8 cellular contexts compared by ENCODE assay signal in genomic region chr14:91415794-91416743, GRCh38. TPM values are rescaled to one million over a fixed set of nuclear protein-coding genes. Genes with fewer than 3 reads are reported as not detected.
DNase-seq lines count a peak whose midpoint lies in the region; ATAC-seq, FAIRE-seq and TF ChIP-seq lines count a peak whose summit lies in the region.

No MANE protein-coding gene starts in this region.

- TF ChIP-seq CTCF in left ventricle myocardium inferior (IDR thresholded peaks at IDR 0.05; ENCODE audit: borderline replicate concordance) (no peak), keratinocyte (optimal IDR thresholded peaks at IDR 0.05 in 1 of 3, IDR thresholded peaks at IDR 0.05 in 1 of 3, conservative IDR thresholded peaks at IDR 0.05 in 1 of 3; ENCODE audit: extremely low read depth in 1 of 3, insufficient read depth in 2 of 3, low read length in 3 of 3) (no peak)

- no peaks in the 10 kb centered on the region for H3K36me3 ChIP-seq in left ventricle myocardium inferior
- H3K36me3 ChIP-seq in keratinocyte (ENCODE audit: control insufficient read depth in 2 of 2, extremely low read depth in 1 of 2, insufficient read depth in 2 of 2, low read length in 2 of 2) = no peaks in the 10 kb centered on the region

- peaks cover 28% of the 10 kb centered on the region for H3K4me1 ChIP-seq in left ventricle myocardium inferior
- peaks cover 22% of the 10 kb centered on the region for H3K4me1 ChIP-seq in keratinocyte (ENCODE audit: control insufficient read depth, extremely low read depth, insufficient read depth, low read length)

- no peaks in the 10 kb centered on the region for H3K27me3 Mint-ChIP-seq in activated T-helper 2 cell treated with anti-CD3 and anti-CD28 coated beads, Interferon-gamma antibody, Interleukin-2, Interleukin-4, amounts not matched to agents 10 μg/mL and 5 μg/mL and 100 μg/mL, durations not matched to agents 14 hours and 24 hours and 36 hours (ENCODE audit: low read depth)

- peak overlapping the region; percentile 17 for H2AFZ ChIP-seq in keratinocyte (ENCODE audit: control insufficient read depth, low read length)

- dilution Hi-C loops in keratinocyte (cut with MboI; ENCODE audit: extremely low pct_ligation_motif_present, low sequenced_read_pairs) = no loop called here

- H3K4me3 ChIP-seq in left ventricle myocardium inferior (peak overlapping the region; percentile 77), keratinocyte (ENCODE audit: control insufficient read depth in 2 of 3, extremely low read depth in 1 of 3, insufficient read depth in 2 of 3, low read depth in 1 of 3, low read length in 3 of 3) (peak overlapping the region; percentile 51 to 68 (median 68))

- H3K27me3 ChIP-seq in left ventricle myocardium inferior (ENCODE audit: low read depth) (peaks cover 52% of the 10 kb centered on the region), keratinocyte (ENCODE audit: control insufficient read depth, extremely low read depth, insufficient read depth, low read length) (no peaks in the 10 kb centered on the region)

- H3K4me3 Mint-ChIP-seq in activated T-helper 2 cell treated with anti-CD3 and anti-CD28 coated beads, Interferon-gamma antibody, Interleukin-2, Interleukin-4, amounts not matched to agents 10 μg/mL and 5 μg/mL and 100 μg/mL, durations not matched to agents 14 hours and 24 hours and 36 hours (ENCODE audit: low read depth) = peak overlapping the region; percentile 96

- H3K27ac ChIP-seq in left ventricle myocardium inferior (replicated peaks) (peak overlapping the region; percentile 76), keratinocyte (ENCODE audit: control insufficient read depth, insufficient read depth, low read length) (peak overlapping the region; percentile 12)

- FAIRE-seq in keratinocyte (lab: Jason Lieb, UNC) = peak; percentile 87

- no peaks in the 10 kb centered on the region for H3K9me3 Mint-ChIP-seq in activated T-helper 2 cell treated with anti-CD3 and anti-CD28 coated beads, Interferon-gamma antibody, Interleukin-2, Interleukin-4, amounts not matched to agents 10 μg/mL and 5 μg/mL and 100 μg/mL, durations not matched to agents 14 hours and 24 hours and 36 hours

- no peak for DNase-seq in left ventricle myocardium inferior
- DNase-seq in Right ventricle myocardium superior = no peak
- peak; percentile 52 for DNase-seq in NCI-H748 treated with DMSO at 0.1 percent for 48 hours (lab: John Stamatoyannopoulos, UW)
- DNase-seq in activated T-helper 2 cell treated with anti-CD3 and anti-CD28 coated beads, Interferon-gamma antibody, Interleukin-2, Interleukin-4, amounts not matched to agents 10 μg/mL and 5 μg/mL and 100 μg/mL, durations not matched to agents 14 hours and 24 hours and 36 hours (ENCODE audit: low spot score) = peak; percentile 74
- no peak for DNase-seq in keratinocyte (ENCODE audit: low read depth, low spot score)
- peak; percentile 46 to 62 for DNase-seq in stimulated activated CD4-positive, alpha-beta T cell treated with anti-CD3 and anti-CD28 coated beads, Interleukin-4, amount 100 ng/mL, for 48 hours (ENCODE audit: low read depth in 2 of 2)
- DNase-seq in foreskin melanocyte = no peak

- no peaks in the 10 kb centered on the region for H4K20me1 ChIP-seq in keratinocyte (ENCODE audit: control insufficient read depth, extremely low read depth, insufficient read depth, low read length)

- H3K79me2 ChIP-seq in keratinocyte (ENCODE audit: control insufficient read depth, insufficient read depth, low read length) = no peaks in the 10 kb centered on the region

- peaks cover 44% of the 10 kb centered on the region for H3K36me3 Mint-ChIP-seq in activated T-helper 2 cell treated with anti-CD3 and anti-CD28 coated beads, Interferon-gamma antibody, Interleukin-2, Interleukin-4, amounts not matched to agents 10 μg/mL and 5 μg/mL and 100 μg/mL, durations not matched to agents 14 hours and 24 hours and 36 hours (ENCODE audit: low read depth)

- peak overlapping the region; percentile 99 for H3K27ac Mint-ChIP-seq in activated T-helper 2 cell treated with anti-CD3 and anti-CD28 coated beads, Interferon-gamma antibody, Interleukin-2, Interleukin-4, amounts not matched to agents 10 μg/mL and 5 μg/mL and 100 μg/mL, durations not matched to agents 14 hours and 24 hours and 36 hours

- H3K4me1 Mint-ChIP-seq in activated T-helper 2 cell treated with anti-CD3 and anti-CD28 coated beads, Interferon-gamma antibody, Interleukin-2, Interleukin-4, amounts not matched to agents 10 μg/mL and 5 μg/mL and 100 μg/mL, durations not matched to agents 14 hours and 24 hours and 36 hours (ENCODE audit: low read depth) = peaks cover 56% of the 10 kb centered on the region

- intact Hi-C loops in left ventricle myocardium inferior (cut with micrococcal nuclease) = loop anchor here (5.0 kb wide), 1 partner anchor 94 kb away; no protein-coding TSS in a partner anchor
- intact Hi-C loops in Right ventricle myocardium superior (cut with DNase I) = no loop called here
- intact Hi-C loops in activated T-helper 2 cell treated with anti-CD3 and anti-CD28 coated beads, Interferon-gamma antibody, Interleukin-2, Interleukin-4, amounts not matched to agents 10 μg/mL and 5 μg/mL and 100 μg/mL, durations not matched to agents 14 hours and 24 hours and 36 hours (cut with micrococcal nuclease) = loop anchor here (1.0 to 10.0 kb wide), 8 partner anchors 43 to 449 kb away; partner anchors contain the start of genes RPS6KA5 and TC2N

- H3K4me2 ChIP-seq in keratinocyte (ENCODE audit: control insufficient read depth, extremely low read depth, insufficient read depth, low read depth, low read length) = peak overlapping the region; percentile 66

- H3K9me3 ChIP-seq in left ventricle myocardium inferior (replicated peaks) (no peaks in the 10 kb centered on the region), keratinocyte (ENCODE audit: control insufficient read depth, low read depth, low read length) (no peaks in the 10 kb centered on the region)

- ATAC-seq in Right ventricle myocardium superior (ENCODE audit: poor library complexity) (no peak), HG02973 (IDR thresholded peaks at IDR 0.05; ENCODE audit: unreplicated experiment) (peak; percentile 49)

- H3K9me1 ChIP-seq in keratinocyte (ENCODE audit: control insufficient read depth, extremely low read depth, insufficient read depth, low read length) = no peaks in the 10 kb centered on the region

- H3K9ac ChIP-seq in keratinocyte (ENCODE audit: control insufficient read depth, extremely low read depth, insufficient read depth, low read length) = peak overlapping the region; percentile 44

RNA-seq across cellular contexts. Expression of gene CCDC88C, which starts 1.6 kb away (rescaled TPM):
- 2.8 TPM for total RNA-seq in left ventricle myocardium inferior
- total RNA-seq in Right ventricle myocardium superior = 2.9 TPM
- total RNA-seq in activated T-helper 2 cell treated with anti-CD3 and anti-CD28 coated beads, Interferon-gamma antibody, Interleukin-2, Interleukin-4, amounts not matched to agents 10 μg/mL and 5 μg/mL and 100 μg/mL, durations not matched to agents 14 hours and 24 hours and 36 hours = 95.3 and 100 TPM in 2 replicates
- 1.8 to 2.4 TPM (median 1.9 TPM) in 3 replicates for polyA plus RNA-seq in keratinocyte
- polyA plus RNA-seq in keratinocyte (2011; ENCODE audit: low read depth) = 5.0 TPM
- polyA plus RNA-seq in keratinocyte (2011; cell fraction: cytosol; rRNA removed) = 1.3 and 1.6 TPM in 2 replicates
- 4.0 and 5.1 TPM in 2 replicates for polyA plus RNA-seq in keratinocyte (2011; cell fraction: nucleus; rRNA removed)
- 2.1 and 5.1 TPM in 2 replicates for polyA plus RNA-seq in keratinocyte (2012; ENCODE audit: low replicate concordance)
- polyA minus RNA-seq in keratinocyte = 4.0 to 5.5 TPM (median 4.1 TPM) in 3 replicates
- 4.2 TPM for polyA minus RNA-seq in keratinocyte (2011; cell fraction: cytosol; rRNA and poly(A)+ RNA removed)
- 3.9 and 4.0 TPM in 2 replicates for polyA minus RNA-seq in keratinocyte (2011; cell fraction: nucleus; rRNA and poly(A)+ RNA removed)

Comparison
In these comparisons a context has a peak if more than half of its experiments do, and no peak if none do; other contexts are left out.
1. DNase-seq: peak in NCI-H748 treated with DMSO at 0.1 percent for 48 hours (single experiment), activated T-helper 2 cell treated with anti-CD3 and anti-CD28 coated beads, Interferon-gamma antibody, Interleukin-2, Interleukin-4, amounts not matched to agents 10 μg/mL and 5 μg/mL and 100 μg/mL, durations not matched to agents 14 hours and 24 hours and 36 hours (single experiment) and stimulated activated CD4-positive, alpha-beta T cell treated with anti-CD3 and anti-CD28 coated beads, Interleukin-4, amount 100 ng/mL, for 48 hours (2 of 2); none in left ventricle myocardium inferior (single experiment), Right ventricle myocardium superior (single experiment), keratinocyte (single experiment) and foreskin melanocyte (single experiment).
2. RNA of gene CCDC88C, which starts 1.6 kb away (total RNA-seq): 95.3 to 100 TPM in activated T-helper 2 cell treated with anti-CD3 and anti-CD28 coated beads, Interferon-gamma antibody, Interleukin-2, Interleukin-4, amounts not matched to agents 10 μg/mL and 5 μg/mL and 100 μg/mL, durations not matched to agents 14 hours and 24 hours and 36 hours; 2.9 TPM in Right ventricle myocardium superior (single experiment) and 2.8 TPM in left ventricle myocardium inferior (single experiment); every median in the first group is over 10 times any median in the second.